Comparison of ENCODE assay signal across 18 cellular contexts in genomic region chr16:54291107-54291980, GRCh38. TPM values are rescaled to one million over a fixed set of nuclear protein-coding genes. Genes with fewer than 3 reads are reported as not detected.
DNase-seq lines count a peak whose midpoint lies in the region; ATAC-seq and TF ChIP-seq lines count a peak whose summit lies in the region.
"Had no signal": no experiment of that assay in that cellular context is flagged by ENCODE, and none has a peak within 500 bp of the region (broad histone marks: within the 10 kb centered on the region; RNA-seq: fewer than 3 reads in every experiment).

No MANE protein-coding gene starts in this region.

- H3K4me1 ChIP-seq in spleen (peaks cover 0 to 49% (median 24%) of the 10 kb centered on the region in 6 donors), breast epithelium (peaks cover 0 to 5% of the 10 kb centered on the region in 2 donors)
- H3K4me1 ChIP-seq: colonic mucosa had no signal

- H3K27me3 ChIP-seq in spleen (replicated peaks in 1 of 7) (peaks cover 11 to 88% (median 57%) of the 10 kb centered on the region in 7 donors), breast epithelium (no peaks in the 10 kb centered on the region)

- peaks cover 0 to 12% (median 3%) of the 10 kb centered on the region in 8 donors for H3K9me3 ChIP-seq in spleen
- peaks cover 0 to 7% of the 10 kb centered on the region in 2 donors for H3K9me3 ChIP-seq in breast epithelium
- H3K9me3 ChIP-seq: colonic mucosa, sigmoid colon had no signal

- DNase-seq in activated T-cell treated with anti-CD3 and anti-CD28 coated beads, Interleukin-2, amount 50 U/mL, for 48 hours = peak; percentile 16 to 17
- DNase-seq in activated T-cell treated with anti-CD3 and anti-CD28 coated beads, Interleukin-2, amount 50 U/mL, for 4 hours = no peak
- peak; percentile 65 for DNase-seq in ecto neural progenitor cell (ENCODE audit: low spot score)
- DNase-seq in left kidney (ENCODE audit: low read depth, low spot score) = peak; percentile 61
- DNase-seq in spleen = peak; percentile 67
- DNase-seq in SW480 (ENCODE audit: low spot score) = no peak
- DNase-seq in breast epithelium (ENCODE audit: low spot score in 2 of 2) = no peak
- no peak for DNase-seq in ureter (ENCODE audit: low spot score)
- DNase-seq: activated CD4-positive, alpha-beta T cell treated with anti-CD3 and anti-CD28 coated beads, Interleukin-2, amount 50 U/mL, for 48 hours; activated naive CD4-positive, alpha-beta T cell treated with Interleukin-2 at 50 U/mL for 16 hours; colonic mucosa; foreskin fibroblast; NCI-H1105 treated with DMSO at 0.1 percent for 48 hours; occipital lobe; SIG-M5 had no signal

- TF ChIP-seq CTCF in spleen (IDR thresholded peaks at IDR 0.05 in 8 of 11, conservative IDR thresholded peaks at IDR 0.05 in 3 of 11) = no peak
- TF ChIP-seq CTCF in breast epithelium (IDR thresholded peaks at IDR 0.05) = no peak

- peaks cover 2% of the 10 kb centered on the region for H3K36me3 Mint-ChIP-seq in activated T-cell treated with anti-CD3 and anti-CD28 coated beads, Interleukin-2, amount 50 U/mL, for 4 hours (ENCODE audit: insufficient read depth)

- peaks cover 6% of the 10 kb centered on the region for H3K9me3 Mint-ChIP-seq in activated T-cell treated with anti-CD3 and anti-CD28 coated beads, Interleukin-2, amount 50 U/mL, for 4 hours

- no peak overlapping the region for H3K27ac ChIP-seq in spleen
- H3K27ac ChIP-seq in breast epithelium = no peak overlapping the region
- H3K27ac ChIP-seq: colonic mucosa, sigmoid colon had no signal

- peaks cover 8% of the 10 kb centered on the region for H3K4me1 Mint-ChIP-seq in activated T-cell treated with anti-CD3 and anti-CD28 coated beads, Interleukin-2, amount 50 U/mL, for 4 hours (ENCODE audit: low read depth)

- ATAC-seq in activated T-cell treated with anti-CD3 and anti-CD28 coated beads, Interleukin-2, amount 50 U/mL, for 4 hours = no peak
- ATAC-seq: left lobe of liver had no signal

- 6 to 14% (median 10%) methylated on average over 41 to 56 of the region's 56 CpGs for WGBS in spleen, 5 donors

- no peak overlapping the region for H3K4me3 Mint-ChIP-seq in activated T-cell treated with anti-CD3 and anti-CD28 coated beads, Interleukin-2, amount 50 U/mL, for 4 hours

- TF ChIP-seq POLR2A in spleen (IDR thresholded peaks at IDR 0.05) (no peak), breast epithelium (IDR thresholded peaks at IDR 0.05) (no peak)

- H3K4me3 ChIP-seq in spleen (no peak overlapping the region), breast epithelium (no peak overlapping the region)
- H3K4me3 ChIP-seq: colonic mucosa, sigmoid colon had no signal

- H3K27me3 Mint-ChIP-seq in activated T-cell treated with anti-CD3 and anti-CD28 coated beads, Interleukin-2, amount 50 U/mL, for 4 hours (ENCODE audit: low read depth) = peaks cover 57% of the 10 kb centered on the region

- H3K36me3 ChIP-seq in spleen (no peaks in the 10 kb centered on the region), breast epithelium (no peaks in the 10 kb centered on the region)
- H3K36me3 ChIP-seq: colonic mucosa, sigmoid colon had no signal

- intact Hi-C loops in spleen (cut with DNase I; ENCODE audit: low total_unique reads) = no loop called here
- intact Hi-C loops in breast epithelium (cut with DNase I; ENCODE audit: low total_unique reads) = no loop called here

RNA-seq across cellular contexts. Expression of gene IRX3, which starts 4.8 kb away (rescaled TPM):
- total RNA-seq in activated T-cell treated with anti-CD3 and anti-CD28 coated beads, Interleukin-2, amount 50 U/mL, for 4 hours = under 1 TPM in 1 of 3 donors, not detected in 2; 0.16 TPM
- total RNA-seq in spleen (under 1 TPM in 2 of 7 donors, not detected in 5; 0.13 to 0.23 TPM), breast epithelium (100 to 1,000 TPM in 1 of 3 donors, 10 to 100 TPM in 2; 18.4 to 127 (median 56.7) TPM), ureter (10.9 TPM)
- polyA plus RNA-seq in spleen = under 1 TPM in 1 of 3 donors, not detected in 2; 0.03 TPM
- total RNA-seq: occipital lobe, OCI-LY7 had no signal

Comparison
In these comparisons a context has a peak if more than half of its experiments do, and no peak if none do; other contexts are left out.
1. DNase-seq: peak in activated T-cell treated with anti-CD3 and anti-CD28 coated beads, Interleukin-2, amount 50 U/mL, for 48 hours (2 of 2), ecto neural progenitor cell (single experiment), left kidney (single experiment) and spleen (single experiment); none in activated T-cell treated with anti-CD3 and anti-CD28 coated beads, Interleukin-2, amount 50 U/mL, for 4 hours (single experiment), SW480 (single experiment), breast epithelium (0 of 2) and ureter (single experiment).